Comparison of ENCODE assay signal across 18 cellular contexts in genomic region chr15:94057305-94057704, GRCh38.
DNase-seq lines count a peak whose midpoint lies in the region; ATAC-seq and TF ChIP-seq lines count a peak whose summit lies in the region.
"Had no signal": no experiment of that assay in that cellular context is flagged by ENCODE, and none has a peak within 500 bp of the region (broad histone marks: within the 10 kb centered on the region; RNA-seq: fewer than 3 reads in every experiment).

No MANE protein-coding gene starts in this region.

- no peaks in the 10 kb centered on the region for H3K79me2 ChIP-seq in mammary epithelial cell (ENCODE audit: insufficient read depth, low read length)

- in situ Hi-C loops in mammary epithelial cell (cut with MboI; ENCODE audit: low sequenced_read_pairs in 2 of 2), result no loop called here

- H3K9me3 ChIP-seq in mammary epithelial cell (replicated peaks; ENCODE audit: insufficient read depth, low read length), result no peaks in the 10 kb centered on the region

- no peaks in the 10 kb centered on the region for H4K20me1 ChIP-seq in mammary epithelial cell (ENCODE audit: insufficient read depth, low read length)

- H2AFZ ChIP-seq in mammary epithelial cell (ENCODE audit: low read depth, low read length), result no peak overlapping the region
- H2AFZ ChIP-seq: GM23338 had no signal

- no peaks in the 10 kb centered on the region for H3K9me3 Mint-ChIP-seq in MCF 10A (ENCODE audit: unreplicated experiment)
- H3K9me3 Mint-ChIP-seq: CD4-positive, alpha-beta T cell; GM23338; HFFc6 had no signal

- H3K27ac ChIP-seq in mammary epithelial cell (ENCODE audit: insufficient read depth, low read depth, low read length) (no peak overlapping the region), epithelial cell of prostate (peak overlapping the region; percentile 42), foreskin keratinocyte (no peak overlapping the region)
- H3K27ac ChIP-seq: 22Rv1, A549, C4-2B had no signal

- H3K27me3 Mint-ChIP-seq in MCF 10A (ENCODE audit: insufficient read depth, unreplicated experiment), result no peaks in the 10 kb centered on the region

- H3K36me3 Mint-ChIP-seq in MCF 10A (ENCODE audit: insufficient read depth, unreplicated experiment), result no peaks in the 10 kb centered on the region

- H3K27ac Mint-ChIP-seq in MCF 10A (ENCODE audit: low read depth, unreplicated experiment), result no peak overlapping the region
- H3K27ac Mint-ChIP-seq: CD4-positive, alpha-beta T cell; GM23338; HFFc6 had no signal

- CTCF ChIA-PET in mammary epithelial cell (lab: Charles Lee; ENCODE audit: low non-redundant PET), result no interaction called here
- CTCF ChIA-PET in MCF 10A (lab: Yijun Ruan, JAX), result interaction anchor here (0.7 kb wide), 1 partner anchor 62 kb away, joined by 3 read pairs; no protein-coding TSS in a partner anchor

- H3K4me3 ChIP-seq in mammary epithelial cell (replicated peaks in 1 of 3; ENCODE audit: insufficient read depth in 1 of 3, low read depth in 2 of 3, low read length in 3 of 3), result no peak overlapping the region
- H3K4me3 ChIP-seq: A549, GM23338 had no signal

- H3K4me1 Mint-ChIP-seq in MCF 10A (ENCODE audit: insufficient read depth, unreplicated experiment), result peaks cover 11% of the 10 kb centered on the region

- BruUV-seq in mammary epithelial cell (replicated peaks; lab: Mats Ljungman, UMichigan) (no TSS peak), MCF 10A (replicated peaks; lab: Mats Ljungman, UMichigan) (no TSS peak)

- no peaks in the 10 kb centered on the region for H3K27me3 ChIP-seq in mammary epithelial cell (ENCODE audit: insufficient read depth, low read length)
- peaks cover 8% of the 10 kb centered on the region for H3K27me3 ChIP-seq in foreskin keratinocyte

- 50% methylated on average over 1 of the region's 1 CpG for WGBS in mammary epithelial cell (ENCODE audit: low coverage, missing lambda C conversion rate)

- intact Hi-C loops in mammary epithelial cell (cut with micrococcal nuclease), result no loop called here
- intact Hi-C loops in MCF 10A (cut with micrococcal nuclease), result no loop called here

- H3K4me2 ChIP-seq in mammary epithelial cell (ENCODE audit: insufficient read depth, low read depth, low read length), result no peak overlapping the region
- H3K4me2 ChIP-seq: A549, GM23338 had no signal

- POLR2A ChIA-PET in MCF 10A (lab: Yijun Ruan, JAX), result interaction anchor here (0.6 kb wide), 1 partner anchor 489 kb away, joined by 3 read pairs; no protein-coding TSS in a partner anchor

- peak; percentile 66 for DNase-seq in mammary epithelial cell
- DNase-seq in MCF 10A (ENCODE audit: unreplicated experiment), result no peak
- peak; percentile 72 for DNase-seq in epithelial cell of prostate (ENCODE audit: low read depth, low spot score)
- DNase-seq in foreskin keratinocyte, result peak; percentile 69 to 81
- no peak for DNase-seq in NCI-H146 (lab: John Stamatoyannopoulos, UW)
- DNase-seq: AML-193; CD4-positive, alpha-beta T cell; DMS153; DMS79; GDM1; HCEC 1CT; HFFc6 had no signal

- no peak overlapping the region for H3K4me3 Mint-ChIP-seq in MCF 10A (ENCODE audit: unreplicated experiment)
- H3K4me3 Mint-ChIP-seq: CD4-positive, alpha-beta T cell; GM23338; HFFc6 had no signal

- dilution Hi-C loops in mammary epithelial cell (cut with HindIII; ENCODE audit: low sequenced_read_pairs), result no loop called here

- TF ChIP-seq CTCF in mammary epithelial cell (conservative IDR thresholded peaks at IDR 0.05 in 1 of 2, IDR thresholded peaks at IDR 0.05 in 1 of 2; ENCODE audit: extremely low read depth in 1 of 2, insufficient read depth in 1 of 2, low read depth in 1 of 2, low read length in 2 of 2) (no peak), MCF 10A (IDR thresholded peaks at IDR 0.05; ENCODE audit: unreplicated experiment) (no peak), foreskin keratinocyte (conservative IDR thresholded peaks at IDR 0.05) (no peak)

- H3K9ac ChIP-seq in mammary epithelial cell (ENCODE audit: insufficient read depth, low read length), result no peak overlapping the region

- H3K4me1 ChIP-seq in mammary epithelial cell (ENCODE audit: insufficient read depth, low read length), result no peaks in the 10 kb centered on the region
- H3K4me1 ChIP-seq in foreskin keratinocyte, result no peaks in the 10 kb centered on the region
- H3K4me1 ChIP-seq: A549 had no signal

- no peaks in the 10 kb centered on the region for H3K36me3 ChIP-seq in mammary epithelial cell (ENCODE audit: insufficient read depth, low read length)

- ATAC-seq in foreskin keratinocyte (peak; percentile 68), HG02588 (IDR thresholded peaks at IDR 0.05; ENCODE audit: unreplicated experiment) (no peak), GM19035 (IDR thresholded peaks at IDR 0.05; ENCODE audit: unreplicated experiment) (no peak)
- ATAC-seq: A549, GM23338 had no signal

Comparison
In these comparisons a context has a peak if more than half of its experiments do, and no peak if none do; other contexts are left out.
1. DNase-seq: peak in mammary epithelial cell (single experiment), epithelial cell of prostate (single experiment) and foreskin keratinocyte (2 of 2); none in MCF 10A (single experiment) and NCI-H146 (single experiment).